17 cellular contexts compared by ENCODE assay signal in the genomic region with DNA sequence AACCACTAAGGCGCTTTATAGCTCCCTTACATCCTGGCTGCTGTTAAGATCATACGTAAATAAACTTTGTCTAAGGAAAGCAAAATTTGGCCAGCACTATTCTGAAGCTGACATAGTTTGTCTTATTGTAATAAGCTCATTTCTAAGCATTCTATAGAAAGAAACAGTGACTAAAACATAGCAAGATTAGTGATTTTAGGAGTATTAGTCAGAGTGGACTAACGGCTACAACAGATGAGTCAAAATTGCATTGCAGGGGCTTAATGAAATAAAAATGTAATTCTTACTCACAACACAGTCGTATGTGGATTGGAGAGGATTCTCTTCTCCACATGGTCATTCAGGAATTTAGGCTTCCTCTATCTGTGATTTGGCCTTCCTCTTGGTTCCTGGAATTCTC.
DNase-seq lines count a peak whose midpoint lies in the region; ATAC-seq, FAIRE-seq and TF ChIP-seq lines count a peak whose summit lies in the region.
"Had no signal": no experiment of that assay in that cellular context is flagged by ENCODE, and none has a peak within 500 bp of the region (broad histone marks: within the 10 kb centered on the region; RNA-seq: fewer than 3 reads in every experiment).

No MANE protein-coding gene starts in this region.

- DNase-seq in activated T-cell treated with anti-CD3 and anti-CD28 coated beads, Interleukin-2, amount 50 U/mL, for 72 hours: no peak
- DNase-seq in activated T-cell treated with anti-CD3 and anti-CD28 coated beads for 4 hours (no peak), GM12878 (ENCODE audit: low read depth, low spot score) (no peak), left ventricle myocardium inferior (no peak), NCI-H146 (lab: John Stamatoyannopoulos, UW) (no peak)
- DNase-seq: activated effector memory CD4-positive, alpha-beta T cell treated with anti-CD3 and anti-CD28 coated beads, Interleukin-2, amount 50 U/mL, for 16 hours; DMS 273 treated with DMSO at 0.1 percent for 48 hours; effector memory CD8-positive, alpha-beta T cell; islet precursor cell; mucosa of descending colon; NCI-H2227 treated with DMSO at 0.1 percent for 48 hours; OCI-M1; T-cell had no signal

- SMC1A ChIA-PET in GM12878 (lab: Charles Lee; ENCODE audit: uncharacterized antibody, unreplicated experiment): interaction anchor here (1.5 kb wide), 1 partner anchor 37 kb away, joined by 5 read pairs; no protein-coding TSS in a partner anchor

- H3K4me1 ChIP-seq in GM12878 (ENCODE audit: control insufficient read depth, insufficient read depth, low read length) (no peaks in the 10 kb centered on the region), left ventricle myocardium inferior (peaks cover 9% of the 10 kb centered on the region)

- no peak for FAIRE-seq in GM12878 (lab: Jason Lieb, UNC)

- H3K4me3 ChIP-seq in GM12878 (no peak overlapping the region), left ventricle myocardium inferior (no peak overlapping the region)
- H3K4me3 ChIP-seq: mucosa of descending colon had no signal

- H3K9me3 Mint-ChIP-seq in activated T-cell treated with anti-CD3 and anti-CD28 coated beads, Interleukin-2, amount 50 U/mL, for 72 hours: peaks cover 4 to 6% of the 10 kb centered on the region in 2 donors
- no peaks in the 10 kb centered on the region for H3K9me3 Mint-ChIP-seq in stimulated activated naive CD8-positive, alpha-beta T cell treated with anti-CD3 and anti-CD28 coated beads, Interleukin-15, Interleukin-2, amounts not matched to agents 100 ng/mL and 50 ng/mL, for 24 hours
- H3K9me3 Mint-ChIP-seq: effector memory CD8-positive, alpha-beta T cell; T-cell had no signal

- ATAC-seq in activated T-cell treated with anti-CD3 and anti-CD28 coated beads, Interleukin-2, amount 50 U/mL, for 72 hours (replicated peaks in 1 of 2): peak; percentile 73 to 77
- ATAC-seq in HG03354 (IDR thresholded peaks at IDR 0.05; ENCODE audit: poor library complexity, severe bottlenecking, unreplicated experiment) (peak; percentile 52), GM12878 (peak; percentile 46), GM21576 (IDR thresholded peaks at IDR 0.05; ENCODE audit: unreplicated experiment) (no peak)
- ATAC-seq: effector memory CD8-positive, alpha-beta T cell; mucosa of descending colon; T-cell had no signal

- in situ Hi-C loops in GM12878 (cut with MboI): no loop called here

- peaks cover 0 to 3% of the 10 kb centered on the region in 2 donors for H3K36me3 Mint-ChIP-seq in activated T-cell treated with anti-CD3 and anti-CD28 coated beads, Interleukin-2, amount 50 U/mL, for 72 hours (ENCODE audit: insufficient read depth in 2 of 2)
- H3K36me3 Mint-ChIP-seq in stimulated activated naive CD8-positive, alpha-beta T cell treated with anti-CD3 and anti-CD28 coated beads, Interleukin-15, Interleukin-2, amounts not matched to agents 100 ng/mL and 50 ng/mL, for 24 hours (ENCODE audit: low read depth): no peaks in the 10 kb centered on the region
- H3K36me3 Mint-ChIP-seq: T-cell had no signal

- H3K9me3 ChIP-seq in GM12878 (replicated peaks; ENCODE audit: control insufficient read depth, insufficient read depth, low read length): no peaks in the 10 kb centered on the region
- no peaks in the 10 kb centered on the region for H3K9me3 ChIP-seq in left ventricle myocardium inferior (replicated peaks)
- H3K9me3 ChIP-seq: mucosa of descending colon had no signal

- intact Hi-C loops in GM12878 (cut with micrococcal nuclease; ENCODE audit: unreplicated experiment): no loop called here
- intact Hi-C loops in left ventricle myocardium inferior (cut with micrococcal nuclease): no loop called here

- H3K27ac Mint-ChIP-seq in activated T-cell treated with anti-CD3 and anti-CD28 coated beads, Interleukin-2, amount 50 U/mL, for 72 hours: no peak overlapping the region
- H3K27ac Mint-ChIP-seq in stimulated activated naive CD8-positive, alpha-beta T cell treated with anti-CD3 and anti-CD28 coated beads, Interleukin-15, Interleukin-2, amounts not matched to agents 100 ng/mL and 50 ng/mL, for 24 hours: peak overlapping the region; percentile 74
- H3K27ac Mint-ChIP-seq: type B pancreatic cell had no signal

- no peak overlapping the region for H3K9ac ChIP-seq in GM12878 (ENCODE audit: control insufficient read depth, insufficient read depth, low read length)

- TF ChIP-seq EP300 in GM12878 (IDR thresholded peaks at IDR 0.05; ENCODE audit: borderline replicate concordance in 1 of 2, control insufficient read depth in 1 of 2, low read depth in 2 of 2, low read length in 2 of 2): no peak; a peak in 2 of 4 replicates

- no peak for TF ChIP-seq POLR2A in GM12878 (IDR thresholded peaks at IDR 0.05; ENCODE audit: low read depth, low read length)

- H3K4me2 ChIP-seq in GM12878 (ENCODE audit: control insufficient read depth, insufficient read depth): no peak overlapping the region

- peak overlapping the region; percentile 8 to 46 for H3K4me3 Mint-ChIP-seq in activated T-cell treated with anti-CD3 and anti-CD28 coated beads, Interleukin-2, amount 50 U/mL, for 72 hours
- H3K4me3 Mint-ChIP-seq in stimulated activated naive CD8-positive, alpha-beta T cell treated with anti-CD3 and anti-CD28 coated beads, Interleukin-15, Interleukin-2, amounts not matched to agents 100 ng/mL and 50 ng/mL, for 24 hours: no peak overlapping the region
- H3K4me3 Mint-ChIP-seq: T-cell, type B pancreatic cell had no signal

- no peak overlapping the region for H2AFZ ChIP-seq in GM12878 (ENCODE audit: control insufficient read depth, low read depth, low read length)

- CTCF ChIA-PET in GM12878 (lab: Yijun Ruan, JAX): no interaction called here

- WGBS in GM12878 (ENCODE audit: insufficient coverage, insufficient replicate concordance, low lambda C conversion rate, missing lambda C conversion rate): 3% methylated on average over 4 of the region's 4 CpGs

- BruUV-seq in GM12878 (replicated peaks; lab: Mats Ljungman, UMichigan): no TSS peak

- H3K27me3 ChIP-seq in GM12878 (replicated peaks in 1 of 2; ENCODE audit: control insufficient read depth in 2 of 2, insufficient read depth in 2 of 2, low read length in 1 of 2): no peaks in the 10 kb centered on the region
- no peaks in the 10 kb centered on the region for H3K27me3 ChIP-seq in left ventricle myocardium inferior (ENCODE audit: low read depth)

- H3K27me3 Mint-ChIP-seq in activated T-cell treated with anti-CD3 and anti-CD28 coated beads, Interleukin-2, amount 50 U/mL, for 72 hours (ENCODE audit: low read depth): peaks cover 15% of the 10 kb centered on the region
- H3K27me3 Mint-ChIP-seq in stimulated activated naive CD8-positive, alpha-beta T cell treated with anti-CD3 and anti-CD28 coated beads, Interleukin-15, Interleukin-2, amounts not matched to agents 100 ng/mL and 50 ng/mL, for 24 hours: peaks cover 9% of the 10 kb centered on the region

- POLR2A ChIA-PET in GM12878 (lab: Charles Lee): no interaction called here

- no peak for TF ChIP-seq RAD21 in GM12878 (IDR thresholded peaks at IDR 0.05; ENCODE audit: insufficient read depth, low read depth, low read length)

- no peaks in the 10 kb centered on the region for H3K36me3 ChIP-seq in GM12878 (ENCODE audit: control insufficient read depth in 2 of 2, insufficient read depth in 2 of 2, low read length in 1 of 2)
- no peaks in the 10 kb centered on the region for H3K36me3 ChIP-seq in left ventricle myocardium inferior

- H3K4me1 Mint-ChIP-seq in activated T-cell treated with anti-CD3 and anti-CD28 coated beads, Interleukin-2, amount 50 U/mL, for 72 hours (ENCODE audit: low read depth): peaks cover 28% of the 10 kb centered on the region
- peaks cover 18% of the 10 kb centered on the region for H3K4me1 Mint-ChIP-seq in stimulated activated naive CD8-positive, alpha-beta T cell treated with anti-CD3 and anti-CD28 coated beads, Interleukin-15, Interleukin-2, amounts not matched to agents 100 ng/mL and 50 ng/mL, for 24 hours (ENCODE audit: low read depth)

- TF ChIP-seq CTCF in GM12878 (IDR thresholded peaks at IDR 0.05 in 2 of 3, conservative IDR thresholded peaks at IDR 0.05 in 1 of 3; ENCODE audit: control insufficient read depth in 2 of 3, extremely low read depth in 1 of 3, insufficient read depth in 1 of 3, low read depth in 3 of 3, low read length in 3 of 3) (no peak), left ventricle myocardium inferior (IDR thresholded peaks at IDR 0.05; ENCODE audit: borderline replicate concordance) (no peak)

- no peaks in the 10 kb centered on the region for H4K20me1 ChIP-seq in GM12878 (ENCODE audit: control insufficient read depth, insufficient read depth)

- H3K79me2 ChIP-seq in GM12878 (ENCODE audit: control insufficient read depth, insufficient read depth, low read length): no peaks in the 10 kb centered on the region

- H3K27ac ChIP-seq in GM12878 (ENCODE audit: control insufficient read depth, insufficient read depth) (no peak overlapping the region), left ventricle myocardium inferior (replicated peaks) (no peak overlapping the region)

- RAD21 ChIA-PET in GM12878 (lab: Charles Lee; ENCODE audit: unreplicated experiment): interaction anchor here (0.9 kb wide), 1 partner anchor 349 kb away, joined by 4 read pairs; no protein-coding TSS in a partner anchor

TF ChIP-seq in GM12878, 131 proteins besides CTCF, POLR2A, EP300 and RAD21 (continues in another document):
- TF ChIP-seq CEBPB (IDR thresholded peaks at IDR 0.05; ENCODE audit: borderline replicate concordance in 1 of 2, low read depth in 2 of 2, low read length in 2 of 2) (peak in 1 of 2 experiments; percentile 94; a peak in 1 of 4 replicates), SIN3A (IDR thresholded peaks at IDR 0.05; ENCODE audit: low read depth, low read length) (no peak), GATAD2B (conservative IDR thresholded peaks at IDR 0.05; ENCODE audit: low read depth) (no peak), WRNIP1 (IDR thresholded peaks at IDR 0.05; ENCODE audit: borderline replicate concordance, low read depth, low read length) (no peak), MTA2 (IDR thresholded peaks at IDR 0.05; ENCODE audit: low read depth) (no peak), SMC3 (IDR thresholded peaks at IDR 0.05; ENCODE audit: borderline replicate concordance, low read length) (no peak), TBL1XR1 (IDR thresholded peaks at IDR 0.05; ENCODE audit: low read depth, low read length) (no peak), MEF2A (IDR thresholded peaks at IDR 0.05; ENCODE audit: insufficient read depth, low read depth, low read length) (peak; percentile 93), JUNB (IDR thresholded peaks at IDR 0.05) (peak; percentile 100), TAF1 (IDR thresholded peaks at IDR 0.05; ENCODE audit: borderline replicate concordance, low read depth, low read length) (no peak)
- TF ChIP-seq, protein P1, sequence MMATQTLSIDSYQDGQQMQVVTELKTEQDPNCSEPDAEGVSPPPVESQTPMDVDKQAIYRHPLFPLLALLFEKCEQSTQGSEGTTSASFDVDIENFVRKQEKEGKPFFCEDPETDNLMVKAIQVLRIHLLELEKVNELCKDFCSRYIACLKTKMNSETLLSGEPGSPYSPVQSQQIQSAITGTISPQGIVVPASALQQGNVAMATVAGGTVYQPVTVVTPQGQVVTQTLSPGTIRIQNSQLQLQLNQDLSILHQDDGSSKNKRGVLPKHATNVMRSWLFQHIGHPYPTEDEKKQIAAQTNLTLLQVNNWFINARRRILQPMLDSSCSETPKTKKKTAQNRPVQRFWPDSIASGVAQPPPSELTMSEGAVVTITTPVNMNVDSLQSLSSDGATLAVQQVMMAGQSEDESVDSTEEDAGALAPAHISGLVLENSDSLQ (IDR thresholded peaks at IDR 0.05): no peak
